ENCODE assay signal across 8 cellular contexts in the genomic region with DNA sequence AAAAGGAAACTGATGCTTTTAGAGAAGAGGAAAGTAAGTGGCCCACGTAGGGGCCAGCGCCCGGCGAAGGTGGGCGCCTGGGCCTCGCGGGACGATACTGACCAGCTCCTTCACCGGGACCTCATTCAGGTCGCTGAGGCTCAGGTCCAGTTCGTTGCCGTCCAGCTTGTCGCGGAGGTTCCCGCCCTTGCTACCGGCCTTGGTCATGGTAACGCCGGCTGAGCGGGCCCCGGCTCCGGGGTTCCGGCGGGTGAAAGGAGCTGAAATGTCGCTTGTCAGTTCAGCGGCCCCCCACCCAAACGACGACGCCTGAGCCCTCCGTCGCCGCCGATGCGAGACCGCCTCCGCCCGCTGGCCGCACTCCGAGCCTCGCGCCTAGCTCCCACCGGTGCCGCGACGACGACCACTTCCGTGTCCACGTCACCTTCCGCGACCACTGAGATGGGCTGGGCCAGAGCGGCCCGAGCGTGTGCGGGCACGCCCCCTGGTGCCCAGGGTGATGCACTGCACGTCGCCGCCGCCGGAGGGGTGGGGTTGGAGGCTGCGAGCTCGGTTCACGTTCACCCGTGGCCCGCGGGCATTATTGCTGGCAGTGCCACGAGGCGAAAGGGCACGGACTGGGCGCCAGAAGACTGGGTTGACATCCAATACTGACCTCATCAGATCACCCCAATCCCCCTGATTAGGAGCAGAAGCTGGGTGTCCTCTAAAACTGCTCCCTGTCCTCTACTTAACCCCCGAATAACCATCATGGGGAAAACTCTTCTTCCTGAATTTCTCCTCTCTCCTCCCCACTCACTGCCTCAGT.
DNase-seq lines count a peak whose midpoint lies in the region; ATAC-seq and TF ChIP-seq lines count a peak whose summit lies in the region.

A gene (minus strand): TSS at position 413 of the 808 bp plus-strand sequence. CDS start 206 bp downstream, at position 207.

- no peaks in the 10 kb centered on the region for H3K27me3 ChIP-seq in brain microvascular endothelial cell (replicated peaks)

- ATAC-seq in GM18511 (IDR thresholded peaks at IDR 0.05; ENCODE audit: unreplicated experiment) (peak; percentile 94), HG03025 (IDR thresholded peaks at IDR 0.05; ENCODE audit: low FRiP score, unreplicated experiment) (peak; percentile 90)

- peak; percentile 86 for TF ChIP-seq CTCF in brain microvascular endothelial cell (IDR thresholded peaks at IDR 0.05; ENCODE audit: low read depth, low read length, missing control alignments)

- peak; percentile 83 for DNase-seq in 8988T
- DNase-seq in NCI-H2107 (lab: John Stamatoyannopoulos, UW) = peak; percentile 73
- peak; percentile 88 for DNase-seq in UCSD-AML1 (lab: John Stamatoyannopoulos, UW; ENCODE audit: unreplicated experiment)
- peak; percentile 70 for DNase-seq in brain microvascular endothelial cell
- DNase-seq in skeletal muscle cell (ENCODE audit: low read depth) = peak; percentile 47

- peak within 1 kb of the TSS; percentile 94 for H3K27ac ChIP-seq in brain microvascular endothelial cell

- H3K4me3 ChIP-seq in brain microvascular endothelial cell (ENCODE audit: low read depth, low read length) (peak within 1 kb of the TSS; percentile 98), iPS-11a (ENCODE audit: low read depth, low read length) (peak within 1 kb of the TSS; percentile 91), skeletal muscle cell (ENCODE audit: low read depth, low read length) (peak within 1 kb of the TSS; percentile 99)

- peaks cover 35% of the 10 kb centered on the region for H3K36me3 ChIP-seq in brain microvascular endothelial cell (replicated peaks)

- in situ Hi-C loops in brain microvascular endothelial cell (cut with HindIII; ENCODE audit: low pct_ligation_motif_present, low sequenced_read_pairs) = no loop called here

Comparison
In these comparisons a context has a peak if more than half of its experiments do, and no peak if none do; other contexts are left out.
1. Peak in every context shown above with its lines: DNase-seq, ATAC-seq, H3K4me3 ChIP-seq and H3K27ac ChIP-seq.